ENCODE assay signal across 9 cellular contexts in the genomic region with DNA sequence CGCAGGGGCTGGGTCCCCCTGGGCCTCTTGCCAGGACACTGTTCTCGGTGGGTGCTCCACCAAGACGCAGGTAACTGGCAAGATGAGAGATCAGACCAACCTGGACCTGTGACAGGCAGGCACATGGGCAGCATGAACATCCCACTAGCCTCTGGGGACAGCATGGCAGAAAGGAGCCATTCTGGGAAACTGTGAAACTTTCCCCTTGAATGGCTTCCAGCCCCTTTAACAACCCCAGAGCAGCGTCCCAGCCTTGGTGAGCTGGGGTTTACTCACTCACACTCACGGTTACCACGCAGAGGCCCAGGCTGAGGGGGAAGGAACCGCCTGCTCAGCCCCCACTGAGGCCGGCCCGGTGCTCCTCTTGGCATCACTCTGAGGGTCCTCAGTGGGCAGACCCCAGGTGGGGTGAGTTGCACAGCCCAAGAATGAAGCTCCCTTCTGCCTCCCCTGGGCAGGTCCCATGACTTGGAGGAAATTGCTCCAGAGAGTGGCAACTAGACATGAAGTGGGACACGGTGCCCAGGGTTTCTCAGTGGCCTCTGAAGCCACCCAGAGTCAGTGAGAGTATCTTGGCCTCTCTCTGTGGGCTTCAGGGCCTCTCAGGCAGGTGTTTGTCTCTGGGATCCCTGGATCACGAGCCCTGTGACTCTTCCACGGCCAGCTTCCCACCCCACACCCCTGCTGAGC. TPM values are rescaled to one million over a fixed set of nuclear protein-coding genes. Genes with fewer than 3 reads are reported as not detected.
DNase-seq lines count a peak whose midpoint lies in the region; ATAC-seq and TF ChIP-seq lines count a peak whose summit lies in the region.
"Had no signal": no experiment of that assay in that cellular context is flagged by ENCODE, and none has a peak within 500 bp of the region (broad histone marks: within the 10 kb centered on the region; RNA-seq: fewer than 3 reads in every experiment).

No MANE protein-coding gene starts in this region.

- H3K4me1 ChIP-seq in MM.1S (ENCODE audit: low read length) (peaks cover 54% of the 10 kb centered on the region), neural progenitor cell (peaks cover 21% of the 10 kb centered on the region), mesendoderm (ENCODE audit: control insufficient read depth, low read depth, low read length) (no peaks in the 10 kb centered on the region)

- H3K4ac ChIP-seq in mesendoderm (ENCODE audit: low read depth, low read length): no peak overlapping the region

- H3K23ac ChIP-seq in mesendoderm (ENCODE audit: low read length): no peak overlapping the region

- ATAC-seq in GM18907 (IDR thresholded peaks at IDR 0.05; ENCODE audit: unreplicated experiment) (peak; percentile 50), GM21825 (IDR thresholded peaks at IDR 0.05; ENCODE audit: unreplicated experiment) (peak; percentile 39), WTC11 (no peak)

- peak overlapping the region; percentile 8; the same call in 1 of the 2 replicates for H3K4me3 ChIP-seq in MM.1S (ENCODE audit: low read length)
- no peak overlapping the region for H3K4me3 ChIP-seq in neural progenitor cell
- H3K4me3 ChIP-seq in mesendoderm (ENCODE audit: low read length): no peak overlapping the region
- H3K4me3 ChIP-seq: lung had no signal

- no peak overlapping the region for H3K27ac Mint-ChIP-seq in neural progenitor cell
- H3K27ac Mint-ChIP-seq in WTC11: no peak overlapping the region

- H4K5ac ChIP-seq in mesendoderm (ENCODE audit: low read length): no peak overlapping the region

- H3K9me3 ChIP-seq in MM.1S (replicated peaks; ENCODE audit: insufficient read depth, low read length) (no peaks in the 10 kb centered on the region), neural progenitor cell (ENCODE audit: low read depth) (no peaks in the 10 kb centered on the region)

- H3K9ac ChIP-seq in MM.1S (ENCODE audit: low read length) (peak overlapping the region; percentile 69), neural progenitor cell (no peak overlapping the region), mesendoderm (ENCODE audit: low read length) (no peak overlapping the region)

- no peak overlapping the region for H2AK5ac ChIP-seq in mesendoderm (ENCODE audit: low read length)

- H2BK120ac ChIP-seq in mesendoderm (ENCODE audit: low read depth, low read length): no peak overlapping the region

- H3K27me3 ChIP-seq in MM.1S (replicated peaks; ENCODE audit: insufficient read depth, low read length) (no peaks in the 10 kb centered on the region), neural progenitor cell (no peaks in the 10 kb centered on the region), mesendoderm (ENCODE audit: insufficient read depth, low read length, poor library complexity) (no peaks in the 10 kb centered on the region)

- no peak overlapping the region for H3K18ac ChIP-seq in mesendoderm (ENCODE audit: low read length)

- H3K27ac ChIP-seq in MM.1S (ENCODE audit: low read length) (peak overlapping the region; percentile 92), neural progenitor cell (no peak overlapping the region), mesendoderm (ENCODE audit: low read depth, low read length) (no peak overlapping the region)

- H3K79me1 ChIP-seq in mesendoderm (ENCODE audit: low read length): no peaks in the 10 kb centered on the region

- POLR2A ChIA-PET in WTC11 (lab: Charles Lee): interaction anchor here (0.6 kb wide), 1 partner anchor 675 kb away, joined by 4 read pairs; no protein-coding TSS in a partner anchor

- H3K27me3 Mint-ChIP-seq in neural progenitor cell (ENCODE audit: insufficient read depth, low read depth) (peaks cover 12% of the 10 kb centered on the region), WTC11 (ENCODE audit: low read depth) (no peaks in the 10 kb centered on the region)

- WGBS in mesendoderm (ENCODE audit: extremely low coverage, insufficient coverage, low lambda C conversion rate): no CpG with 5 or more reads among the region's 12 CpGs

- H2BK15ac ChIP-seq in mesendoderm (replicated peaks; ENCODE audit: low read depth): no peak overlapping the region

- H3K56ac ChIP-seq in mesendoderm (ENCODE audit: low read length): no peak overlapping the region

- CTCF ChIA-PET in WTC11 (lab: Charles Lee): interaction anchor here (0.9 to 5.9 kb wide), 4 partner anchors 9 to 225 kb away, joined by 3 to 48 read pairs (median 5); no protein-coding TSS in a partner anchor

- peaks cover 2% of the 10 kb centered on the region for H3K9me3 Mint-ChIP-seq in neural progenitor cell
- H3K9me3 Mint-ChIP-seq in WTC11: no peaks in the 10 kb centered on the region

- H3K4me1 Mint-ChIP-seq in neural progenitor cell (peaks cover 56% of the 10 kb centered on the region), WTC11 (peaks cover 30% of the 10 kb centered on the region)

- H4K20me1 ChIP-seq in MM.1S (ENCODE audit: insufficient read depth, low read length): no peaks in the 10 kb centered on the region
- no peaks in the 10 kb centered on the region for H4K20me1 ChIP-seq in neural progenitor cell (ENCODE audit: low read depth)

- H3K36me3 ChIP-seq in MM.1S (replicated peaks; ENCODE audit: insufficient read depth, low read length) (no peaks in the 10 kb centered on the region), neural progenitor cell (no peaks in the 10 kb centered on the region), mesendoderm (ENCODE audit: control insufficient read depth, insufficient read depth, low read length) (no peaks in the 10 kb centered on the region)

- H3K4me2 ChIP-seq in MM.1S (ENCODE audit: low read depth, low read length) (peak overlapping the region; percentile 61), neural progenitor cell (peak overlapping the region; percentile 36), mesendoderm (ENCODE audit: low read length) (no peak overlapping the region)

- H2BK5ac ChIP-seq in mesendoderm (ENCODE audit: low read length): no peak overlapping the region

- peaks cover 4% of the 10 kb centered on the region for H3K36me3 Mint-ChIP-seq in neural progenitor cell
- H3K36me3 Mint-ChIP-seq in WTC11: no peaks in the 10 kb centered on the region

- peak overlapping the region; percentile 30; the same call in 1 of the 2 replicates for H2AFZ ChIP-seq in MM.1S (ENCODE audit: low read length)
- H2AFZ ChIP-seq in neural progenitor cell (replicated peaks): no peak overlapping the region

- no peaks in the 10 kb centered on the region for H3K79me2 ChIP-seq in MM.1S (ENCODE audit: low read length)
- H3K79me2 ChIP-seq in neural progenitor cell (ENCODE audit: low read depth): no peaks in the 10 kb centered on the region
- no peaks in the 10 kb centered on the region for H3K79me2 ChIP-seq in mesendoderm (ENCODE audit: control insufficient read depth, insufficient read depth, low read length)

- no peak overlapping the region for H4K8ac ChIP-seq in mesendoderm (ENCODE audit: low read depth, low read length)

- no peak overlapping the region for H3K4me3 Mint-ChIP-seq in neural progenitor cell
- H3K4me3 Mint-ChIP-seq in WTC11: no peak overlapping the region

- no peaks in the 10 kb centered on the region for H3K9me2 ChIP-seq in MM.1S (replicated peaks; ENCODE audit: insufficient read depth, low read length)

- DNase-seq in MM.1S (peak; percentile 67), neural progenitor cell (ENCODE audit: low spot score) (no peak), mesendoderm (no peak), NCI-H524 treated with DMSO at 0.1 percent for 48 hours (lab: John Stamatoyannopoulos, UW) (no peak), WTC11 (ENCODE audit: low spot score) (no peak), NCI-H82 treated with DMSO at 0.1 percent for 48 hours (lab: John Stamatoyannopoulos, UW; ENCODE audit: unreplicated experiment) (no peak)

- H3F3A ChIP-seq in MM.1S (ENCODE audit: insufficient read depth, low read length): peaks cover 35% of the 10 kb centered on the region
- H3F3A ChIP-seq in neural progenitor cell (ENCODE audit: low read depth): peaks cover 13% of the 10 kb centered on the region

- TF ChIP-seq CTCF in MM.1S (IDR thresholded peaks at IDR 0.05; ENCODE audit: low read length): no peak
- TF ChIP-seq CTCF in neural progenitor cell (IDR thresholded peaks at IDR 0.05): no peak
- TF ChIP-seq CTCF in WTC11 (IDR thresholded peaks at IDR 0.05): no peak

TF ChIP-seq in WTC11, 78 proteins besides CTCF, POLR2A, EP300 and RAD21:
- no peak for TF ChIP-seq CREM (CRISPR knock-in tag; IDR thresholded peaks at IDR 0.05)
TF ChIP-seq in WTC11: peak in this region for 0.

RNA-seq across cellular contexts. Expression of a gene that starts 15.2 kb away (rescaled TPM):
- total RNA-seq in neural progenitor cell (ENCODE audit: low replicate concordance) (250 and 461 TPM in 2 replicates), WTC11 (2021) (190 to 199 TPM (median 192 TPM) in 3 replicates)
- polyA plus RNA-seq in mesendoderm (2013, experiment 1 of 2): 546 TPM
- polyA plus RNA-seq in mesendoderm (2013, experiment 2 of 2): 544 TPM

RNA-seq across cellular contexts. Expression of a gene that starts 54.5 kb away (rescaled TPM):
- 8.0 and 12.1 TPM in 2 replicates for total RNA-seq in neural progenitor cell (ENCODE audit: low replicate concordance)
- polyA plus RNA-seq in mesendoderm (2013, experiment 1 of 2): 5.7 TPM
- 5.5 TPM for polyA plus RNA-seq in mesendoderm (2013, experiment 2 of 2)
- 32.9 to 36.9 TPM (median 36.6 TPM) in 3 replicates for total RNA-seq in WTC11 (2021)
